In the genomic region with DNA sequence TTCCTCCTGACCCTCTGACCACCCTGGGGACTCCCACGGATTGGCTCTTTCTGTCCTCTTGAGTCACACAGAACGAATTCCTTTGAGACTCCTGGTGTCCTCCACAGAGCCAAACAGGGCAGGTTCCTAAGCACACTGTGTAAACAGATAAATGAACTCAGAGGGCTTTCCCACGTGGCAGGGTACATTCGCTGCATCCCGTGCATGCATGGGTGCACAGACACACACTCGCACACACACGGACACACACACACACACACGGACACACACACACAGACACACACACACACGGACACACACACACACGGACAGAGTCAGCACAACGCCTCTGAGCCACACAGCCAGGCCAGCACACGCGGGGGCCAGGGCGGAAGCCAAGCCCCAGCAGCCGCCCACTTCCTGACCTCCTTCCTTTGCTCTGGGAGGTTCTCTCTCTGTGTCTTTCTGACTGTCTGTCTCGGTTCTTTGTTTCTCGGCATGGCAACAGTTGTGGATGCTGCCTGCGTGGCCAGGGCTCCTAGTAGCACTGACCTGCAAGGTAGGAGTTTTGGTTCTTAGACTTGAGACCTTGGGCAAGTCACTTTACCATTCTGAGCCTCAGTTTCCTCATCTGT, we compare ENCODE assay signal across 8 cellular contexts. TPM values are rescaled to one million over a fixed set of nuclear protein-coding genes. Genes with fewer than 3 reads are reported as not detected.
DNase-seq lines count a peak whose midpoint lies in the region; ATAC-seq and TF ChIP-seq lines count a peak whose summit lies in the region.

No MANE protein-coding gene starts in this region.

- H3K36me3 ChIP-seq in BJ (ENCODE audit: control insufficient read depth, insufficient read depth, low read length) (no peaks in the 10 kb centered on the region), mesendoderm (ENCODE audit: control insufficient read depth, insufficient read depth, low read length) (no peaks in the 10 kb centered on the region)

- H3K9ac ChIP-seq in mesendoderm (ENCODE audit: low read length): no peak overlapping the region

- no peak overlapping the region for H3K56ac ChIP-seq in mesendoderm (ENCODE audit: low read length)

- H3K4me3 ChIP-seq in BJ (ENCODE audit: low read depth, low read length) (peak overlapping the region; percentile 42), mesendoderm (ENCODE audit: low read length) (no peak overlapping the region)

- no peak overlapping the region for H2AK5ac ChIP-seq in mesendoderm (ENCODE audit: low read length)

- H3K4me1 ChIP-seq in mesendoderm (ENCODE audit: control insufficient read depth, low read depth, low read length): no peaks in the 10 kb centered on the region

- no peak for TF ChIP-seq CTCF in BJ (IDR thresholded peaks at IDR 0.05; ENCODE audit: insufficient read depth, low read depth, low read length)

- POLR2A ChIA-PET in BJ (lab: Charles Lee): no interaction called here

- H2BK15ac ChIP-seq in mesendoderm (replicated peaks; ENCODE audit: low read depth): no peak overlapping the region

- H2BK5ac ChIP-seq in mesendoderm (ENCODE audit: low read length): no peak overlapping the region

- H3K23ac ChIP-seq in mesendoderm (ENCODE audit: low read length): no peak overlapping the region

- H3K79me1 ChIP-seq in mesendoderm (ENCODE audit: low read length): no peaks in the 10 kb centered on the region

- H3K27me3 ChIP-seq in BJ (ENCODE audit: control insufficient read depth, insufficient read depth, low read length) (peaks cover 2% of the 10 kb centered on the region), mesendoderm (ENCODE audit: insufficient read depth, low read length, poor library complexity) (no peaks in the 10 kb centered on the region)

- H4K5ac ChIP-seq in mesendoderm (ENCODE audit: low read length): no peak overlapping the region

- no peak overlapping the region for H4K8ac ChIP-seq in mesendoderm (ENCODE audit: low read depth, low read length)

- H2BK120ac ChIP-seq in mesendoderm (ENCODE audit: low read depth, low read length): no peak overlapping the region

- no peak overlapping the region for H3K4me2 ChIP-seq in mesendoderm (ENCODE audit: low read length)

- no peak overlapping the region for H3K4ac ChIP-seq in mesendoderm (ENCODE audit: low read depth, low read length)

- peak; percentile 77 for ATAC-seq in GM19351 (IDR thresholded peaks at IDR 0.05; ENCODE audit: unreplicated experiment)
- ATAC-seq in HG03457 (IDR thresholded peaks at IDR 0.05; ENCODE audit: unreplicated experiment): peak; percentile 39

- H3K27ac ChIP-seq in mesendoderm (ENCODE audit: low read depth, low read length): no peak overlapping the region

- CTCF ChIA-PET in BJ (lab: Yijun Ruan, JAX): interaction anchor here (0.8 to 1.5 kb wide), 5 partner anchors 10 to 451 kb away, joined by 3 to 6 read pairs (median 3); no protein-coding TSS in a partner anchor

- no peaks in the 10 kb centered on the region for H3K79me2 ChIP-seq in mesendoderm (ENCODE audit: control insufficient read depth, insufficient read depth, low read length)

- WGBS in mesendoderm (ENCODE audit: extremely low coverage, insufficient coverage, low lambda C conversion rate): no CpG with 5 or more reads among the region's 18 CpGs

- DNase-seq in BJ (ENCODE audit: low read depth): no peak
- DNase-seq in T-helper 9 cell: peak; percentile 46
- DNase-seq in central memory CD4-positive, alpha-beta T cell: peak; percentile 78
- DNase-seq in mesendoderm: peak; percentile 35
- peak; percentile 75 for DNase-seq in stimulated activated CD8-positive, alpha-beta memory T cell treated with anti-CD3 and anti-CD28 coated beads, Interleukin-4, amount 100 ng/mL, for 48 hours
- DNase-seq in NCI-H1417 treated with DMSO at 0.1 percent for 48 hours (lab: John Stamatoyannopoulos, UW): no peak

- no peak overlapping the region for H3K18ac ChIP-seq in mesendoderm (ENCODE audit: low read length)

RNA-seq across cellular contexts. Expression of a gene that starts 0.7 kb away (rescaled TPM):
- polyA plus RNA-seq in BJ (2011; rRNA removed): 1.4 TPM in 2 replicates
- 1.3 TPM in 2 replicates for polyA minus RNA-seq in BJ (2011; rRNA and poly(A)+ RNA removed)
- polyA plus RNA-seq in mesendoderm (2013, experiment 1 of 2): 3.1 TPM
- polyA plus RNA-seq in mesendoderm (2013, experiment 2 of 2): 3.1 TPM

Comparison
In these comparisons a context has a peak if more than half of its experiments do, and no peak if none do; other contexts are left out.
1. DNase-seq: peak in T-helper 9 cell (single experiment), central memory CD4-positive, alpha-beta T cell (single experiment), mesendoderm (single experiment) and stimulated activated CD8-positive, alpha-beta memory T cell treated with anti-CD3 and anti-CD28 coated beads, Interleukin-4, amount 100 ng/mL, for 48 hours (single experiment); none in BJ (single experiment) and NCI-H1417 treated with DMSO at 0.1 percent for 48 hours (single experiment).